26 cellular contexts compared by ENCODE assay signal in genomic region chr5:36886791-36887190, GRCh38.
"Had no signal": no experiment of that assay in that cellular context is flagged by ENCODE, and none has a peak within 500 bp of the region (broad histone marks: within the 10 kb centered on the region; RNA-seq: fewer than 3 reads in every experiment).

No MANE protein-coding gene starts in this region.

- H3K36me3 ChIP-seq: cardiac muscle cell, gastrocnemius medialis, pancreas, thyroid gland had no signal

- FAIRE-seq: pancreas, urothelium cell line had no signal

- H3K9me3 ChIP-seq: gastrocnemius medialis, heart left ventricle, mucosa of descending colon, neutrophil, pancreas, spleen, thyroid gland had no signal

- H3K27me3 ChIP-seq: cardiac muscle cell, gastrocnemius medialis, heart left ventricle, neutrophil, pancreas, spleen, thyroid gland had no signal

- DNase-seq: activated B cell treated with CpG ODN at 0.5 μM for 24 hours; activated CD4-positive, alpha-beta memory T cell treated with anti-CD3 and anti-CD28 coated beads, Interleukin-2, amount 10 ng/mL, durations not matched to agents 7 days and 5 days; activated CD4-positive, alpha-beta T cell treated with anti-CD3 and anti-CD28 coated beads for 4 hours; activated effector memory CD4-positive, alpha-beta T cell treated with Interleukin-2 at 50 U/mL for 16 hours; activated naive CD4-positive, alpha-beta T cell treated with anti-CD3 and anti-CD28 coated beads, Interleukin-2, amount 50 U/mL, for 16 hours; activated T-cell treated with anti-CD3 and anti-CD28 coated beads, Interleukin-2, amount 50 U/mL, for 1 hour; amniotic stem cell; gastrocnemius medialis; kidney glomerular epithelial cell; left ventricle myocardium superior; mesenchymal stem cell; mucosa of descending colon; naive B cell; spleen; stimulated activated CD4-positive, alpha-beta T cell treated with anti-CD3 and anti-CD28 coated beads, Interleukin-4, amount 100 ng/mL, for 4 hours; T-cell; T-helper 9 cell; thyroid gland had no signal

- H3K27ac ChIP-seq: heart left ventricle, neutrophil, spleen, thyroid gland had no signal

- ATAC-seq: heart left ventricle; left ventricle myocardium superior; sciatic nerve; SK-N-SH treated with all-trans-retinoic acid at 6 μM for 48 hours; stimulated activated memory B cell treated with anti-CD40 and anti-IgM and Interleukin-4, amounts not matched to agents 10 μg/mL and 1 μg/mL and 100 μg/mL, for 72 hours had no signal

- H3K27ac Mint-ChIP-seq: activated B cell treated with CpG ODN at 0.5 μM for 24 hours; activated CD4-positive, alpha-beta memory T cell treated with anti-CD3 and anti-CD28 coated beads, Interleukin-2, amount 10 ng/mL, durations not matched to agents 7 days and 5 days had no signal

- H3K4me3 ChIP-seq: cardiac muscle cell, heart left ventricle, mucosa of descending colon, pancreas, spleen, thyroid gland had no signal

- H3K4me3 Mint-ChIP-seq: activated CD4-positive, alpha-beta memory T cell treated with anti-CD3 and anti-CD28 coated beads, Interleukin-2, amount 10 ng/mL, durations not matched to agents 7 days and 5 days; stimulated activated memory B cell treated with anti-CD40 and anti-IgM and Interleukin-4, amounts not matched to agents 10 μg/mL and 1 μg/mL and 100 μg/mL, for 72 hours had no signal

- H3K27me3 Mint-ChIP-seq: activated B cell treated with CpG ODN at 0.5 μM for 24 hours; activated CD4-positive, alpha-beta memory T cell treated with anti-CD3 and anti-CD28 coated beads, Interleukin-2, amount 10 ng/mL, durations not matched to agents 7 days and 5 days; naive B cell; stimulated activated memory B cell treated with anti-CD40 and anti-IgM and Interleukin-4, amounts not matched to agents 10 μg/mL and 1 μg/mL and 100 μg/mL, for 72 hours; T-cell had no signal

- H3K9me3 Mint-ChIP-seq: activated B cell treated with CpG ODN at 0.5 μM for 24 hours; activated CD4-positive, alpha-beta memory T cell treated with anti-CD3 and anti-CD28 coated beads, Interleukin-2, amount 10 ng/mL, durations not matched to agents 7 days and 5 days; stimulated activated memory B cell treated with anti-CD40 and anti-IgM and Interleukin-4, amounts not matched to agents 10 μg/mL and 1 μg/mL and 100 μg/mL, for 72 hours had no signal
